ENCODE assay signal across 13 cellular contexts in the genomic region with DNA sequence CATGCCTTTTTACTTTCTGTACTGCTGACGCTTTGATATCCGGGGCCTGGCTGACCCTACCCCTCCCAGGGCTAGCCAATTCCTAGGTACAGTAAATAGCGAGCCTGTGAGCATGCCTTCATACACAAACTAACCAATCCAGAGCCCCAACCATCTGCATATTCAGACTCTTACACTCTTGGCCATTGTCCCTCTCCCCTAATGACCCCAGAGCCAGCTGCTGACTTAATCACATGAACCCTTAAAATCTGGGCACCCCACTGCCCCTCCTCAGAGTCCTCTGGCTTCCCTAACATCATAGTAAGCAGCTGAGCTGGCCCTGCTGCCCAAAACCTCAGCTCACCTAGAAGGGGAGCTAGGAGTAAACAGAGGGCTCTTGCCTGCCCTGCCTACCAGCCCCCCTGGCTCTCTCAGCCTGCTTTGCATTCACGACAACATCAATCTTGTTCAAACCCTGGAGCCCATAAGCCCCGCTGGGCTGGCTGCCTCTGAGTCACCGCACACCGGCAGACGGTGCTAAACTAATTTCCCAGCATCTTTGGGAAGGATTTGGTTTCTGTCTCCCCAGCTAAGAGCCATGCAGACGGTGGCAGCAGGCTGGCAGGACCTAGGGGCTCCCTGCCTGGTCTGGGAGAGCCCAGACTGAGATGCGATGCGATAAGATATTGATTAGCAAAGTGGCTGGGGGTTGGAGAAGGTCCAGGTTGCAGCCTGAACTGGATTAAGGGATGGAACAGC.
DNase-seq lines count a peak whose midpoint lies in the region; ATAC-seq and TF ChIP-seq lines count a peak whose summit lies in the region.
"Had no signal": no experiment of that assay in that cellular context is flagged by ENCODE, and none has a peak within 500 bp of the region (broad histone marks: within the 10 kb centered on the region; RNA-seq: fewer than 3 reads in every experiment).

No MANE protein-coding gene starts in this region.

- no peak overlapping the region for H2AK5ac ChIP-seq in neuronal stem cell (ENCODE audit: low read depth, low read length)

- no peak overlapping the region for H3K4me2 ChIP-seq in neuronal stem cell (ENCODE audit: insufficient read depth, low read length, poor library complexity, severe bottlenecking)
- no peak overlapping the region for H3K4me2 ChIP-seq in osteoblast (ENCODE audit: insufficient read depth, low read length)

- H2BK12ac ChIP-seq in neuronal stem cell (ENCODE audit: low read length): no peak overlapping the region

- H3K27me3 ChIP-seq in neuronal stem cell (ENCODE audit: control insufficient read depth in 3 of 3, insufficient read depth in 3 of 3, low read depth in 1 of 3, low read length in 3 of 3): peaks cover 0 to 11% (median 0%) of the 10 kb centered on the region in 3 experiments
- H3K27me3 ChIP-seq in osteoblast (ENCODE audit: insufficient read depth, low read length): no peaks in the 10 kb centered on the region

- H3K23ac ChIP-seq in neuronal stem cell (ENCODE audit: low read depth, low read length, poor library complexity): no peak overlapping the region

- H2AFZ ChIP-seq in neuronal stem cell (ENCODE audit: low read length) (peak overlapping the region; percentile 59), osteoblast (ENCODE audit: low read length) (no peak overlapping the region)

- H2BK120ac ChIP-seq in neuronal stem cell (ENCODE audit: low read depth, low read length): no peak overlapping the region

- no peak for TF ChIP-seq CTCF in osteoblast (IDR thresholded peaks at IDR 0.05; ENCODE audit: extremely low read depth, low read depth, low read length)

- H2BK5ac ChIP-seq in neuronal stem cell (ENCODE audit: low read length): no peak overlapping the region

- WGBS in neuronal stem cell (ENCODE audit: extremely low coverage in 2 of 2, insufficient read length in 2 of 2, insufficient replicate concordance in 1 of 2), 2 donors: no CpG with 5 or more reads among the region's 11 CpGs

- H3K4ac ChIP-seq in neuronal stem cell (ENCODE audit: low read length): no peak overlapping the region

- no peaks in the 10 kb centered on the region for H3K9me3 ChIP-seq in neuronal stem cell (replicated peaks in 1 of 2; ENCODE audit: control insufficient read depth in 2 of 2, insufficient read depth in 1 of 2, low read depth in 1 of 2, low read length in 2 of 2)
- no peaks in the 10 kb centered on the region for H3K9me3 ChIP-seq in osteoblast (ENCODE audit: low read depth, low read length)

- H3K4me3 ChIP-seq in neuronal stem cell (ENCODE audit: low read length in 2 of 2) (no peak overlapping the region), osteoblast (ENCODE audit: insufficient read depth, low read length) (no peak overlapping the region)
- H3K4me3 ChIP-seq: dorsolateral prefrontal cortex had no signal

- H4K91ac ChIP-seq in neuronal stem cell (ENCODE audit: low read depth, low read length, poor library complexity): no peak overlapping the region

- no peak overlapping the region for H3K9ac ChIP-seq in neuronal stem cell (ENCODE audit: low read depth, low read length, poor library complexity)

- peak overlapping the region; percentile 76 for H3K18ac ChIP-seq in neuronal stem cell (ENCODE audit: low read length)

- peak; percentile 19 for DNase-seq in ELR (ENCODE audit: low read depth)
- peak; percentile 75 for DNase-seq in NCI-H146 (lab: John Stamatoyannopoulos, UW)
- peak; percentile 88 for DNase-seq in astrocyte of the hippocampus (ENCODE audit: low read depth, low spot score)
- DNase-seq in neuronal stem cell (ENCODE audit: low spot score): peak; percentile 12
- DNase-seq in mesenteric fat pad (ENCODE audit: low spot score): no peak
- DNase-seq in osteoblast (ENCODE audit: insufficient read length, low spot score, missing footprints): no peak
- DNase-seq: CD8-positive, alpha-beta T cell; naive B cell; NCI-H748 treated with DMSO at 0.1 percent for 48 hours; small intestine had no signal

- H4K20me1 ChIP-seq in osteoblast (ENCODE audit: insufficient read depth, low read length): no peaks in the 10 kb centered on the region

- ATAC-seq in GM21423 (IDR thresholded peaks at IDR 0.05; ENCODE audit: unreplicated experiment) (no peak), GM19452 (IDR thresholded peaks at IDR 0.05; ENCODE audit: unreplicated experiment) (no peak)
- ATAC-seq: CD8-positive, alpha-beta T cell had no signal

- no peak overlapping the region for H4K8ac ChIP-seq in neuronal stem cell (ENCODE audit: low read depth, low read length)

- peak overlapping the region; percentile 9 for H3K14ac ChIP-seq in neuronal stem cell (ENCODE audit: low read length)

- H3K27ac ChIP-seq in neuronal stem cell (replicated peaks; ENCODE audit: low read length): peak overlapping the region; percentile 18
- H3K27ac ChIP-seq in osteoblast (ENCODE audit: low read depth, low read length): no peak overlapping the region
- H3K27ac ChIP-seq: dorsolateral prefrontal cortex had no signal

- no peaks in the 10 kb centered on the region for H3K79me1 ChIP-seq in neuronal stem cell (ENCODE audit: low read depth, low read length)

- H3K4me1 ChIP-seq in neuronal stem cell (ENCODE audit: control insufficient read depth in 2 of 2, insufficient read depth in 1 of 2, low read depth in 1 of 2, low read length in 2 of 2): peaks cover 0 to 17% of the 10 kb centered on the region in 2 donors
- no peaks in the 10 kb centered on the region for H3K4me1 ChIP-seq in osteoblast (ENCODE audit: insufficient read depth, low read length)

- H3K36me3 ChIP-seq in neuronal stem cell (replicated peaks in 1 of 2; ENCODE audit: control insufficient read depth in 2 of 2, insufficient read depth in 2 of 2, low read length in 2 of 2): no peaks in the 10 kb centered on the region
- H3K36me3 ChIP-seq in osteoblast (ENCODE audit: insufficient read depth, low read length): no peaks in the 10 kb centered on the region

- no peaks in the 10 kb centered on the region for H3K79me2 ChIP-seq in osteoblast (ENCODE audit: insufficient read depth, low read length)

- H2BK15ac ChIP-seq in neuronal stem cell (ENCODE audit: low read length): no peak overlapping the region

Comparison
In these comparisons a context has a peak if more than half of its experiments do, and no peak if none do; other contexts are left out.
1. DNase-seq: peak in ELR (single experiment), NCI-H146 (single experiment), astrocyte of the hippocampus (single experiment) and neuronal stem cell (single experiment); none in mesenteric fat pad (single experiment) and osteoblast (single experiment).